10 cellular contexts compared by ENCODE assay signal in genomic region chr1:58601921-58602320, GRCh38. TPM values are rescaled to one million over a fixed set of nuclear protein-coding genes. Genes with fewer than 3 reads are reported as not detected.
"Had no signal": no experiment of that assay in that cellular context is flagged by ENCODE, and none has a peak within 500 bp of the region (broad histone marks: within the 10 kb centered on the region; RNA-seq: fewer than 3 reads in every experiment).

No MANE protein-coding gene starts in this region.

RNA-seq across cellular contexts. Expression of gene TACSTD2, which starts 24.9 kb away (rescaled TPM):
- total RNA-seq: activated B cell treated with CpG ODN at 0.5 μM for 24 hours; activated CD4-positive, alpha-beta memory T cell treated with anti-CD3 and anti-CD28 coated beads for 36 hours; activated CD4-positive, alpha-beta memory T cell treated with anti-CD3 and anti-CD28 coated beads, Interleukin-2, amount 10 ng/mL, durations not matched to agents 7 days and 5 days; activated CD4-positive, alpha-beta T cell treated with anti-CD3 and anti-CD28 coated beads, Interleukin-2, amount 10 ng/mL, durations not matched to agents 24 days and 14 days; activated CD4-positive, alpha-beta T cell treated with anti-CD3 and anti-CD28 coated beads, Interleukin-2, amount 10 ng/mL, durations not matched to agents 7 days and 5 days; activated CD8-positive, alpha-beta memory T cell treated with anti-CD3 and anti-CD28 coated beads for 36 hours; activated CD8-positive, alpha-beta memory T cell treated with anti-CD3 and anti-CD28 coated beads, Interleukin-2, amount 10 ng/mL, durations not matched to agents 7 days and 5 days; activated CD8-positive, alpha-beta T cell treated with anti-CD3 and anti-CD28 coated beads, Interleukin-2, amount 10 ng/mL, durations not matched to agents 7 days and 5 days; T-helper 1 cell treated with Interleukin-12 subunit alpha and Interleukin-12 subunit beta and Interleukin-4 antibody, amounts not matched to agents 30 ng/mL and 1 ng/mL, for 36 hours; T-helper 2 cell treated with Interferon-gamma antibody and Interleukin-4, amounts not matched to agents 100 ng/mL and 5 ng/mL, for 36 hours had no signal
